Comparison of ENCODE assay signal across 27 cellular contexts in the genomic region with DNA sequence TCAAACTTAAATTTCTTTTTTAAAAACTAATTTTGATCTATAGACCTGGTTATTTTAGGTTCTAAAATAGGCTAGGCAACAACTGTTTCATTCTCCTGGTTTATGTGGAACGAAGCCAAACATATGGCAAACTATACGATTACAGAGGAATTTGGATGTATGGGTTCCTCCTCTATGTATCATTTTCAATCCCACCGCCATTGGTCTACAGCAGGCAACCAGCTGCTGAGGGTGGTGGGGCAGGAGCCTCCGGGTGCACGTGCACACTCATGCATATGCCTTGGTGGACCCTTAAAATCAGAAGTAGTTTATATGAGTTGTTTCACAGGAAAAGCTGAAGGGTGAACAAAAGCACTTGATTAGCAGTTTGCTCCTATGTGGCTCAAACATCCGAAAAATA.
DNase-seq lines count a peak whose midpoint lies in the region; ATAC-seq and TF ChIP-seq lines count a peak whose summit lies in the region.
"Had no signal": no experiment of that assay in that cellular context is flagged by ENCODE, and none has a peak within 500 bp of the region (broad histone marks: within the 10 kb centered on the region; RNA-seq: fewer than 3 reads in every experiment).

No MANE protein-coding gene starts in this region.

- peaks cover 30% of the 10 kb centered on the region for H3K4me1 ChIP-seq in rectal smooth muscle tissue (ENCODE audit: control insufficient read depth, insufficient read depth, low read length)
- H3K4me1 ChIP-seq: breast epithelium had no signal

- H3K27ac ChIP-seq in brain microvascular endothelial cell = peak overlapping the region; percentile 94
- peak overlapping the region; percentile 7 for H3K27ac ChIP-seq in rectal smooth muscle tissue (ENCODE audit: low read depth, low read length)
- H3K27ac ChIP-seq: parathyroid adenoma, spleen had no signal

- peaks cover 11% of the 10 kb centered on the region for H3K36me3 ChIP-seq in brain microvascular endothelial cell (replicated peaks)
- H3K36me3 ChIP-seq in rectal smooth muscle tissue (ENCODE audit: control insufficient read depth, insufficient read depth, low read length) = no peaks in the 10 kb centered on the region
- H3K36me3 ChIP-seq: BLaER1 treated with 17β-estradiol and CSF1 and Interleukin-3, amounts not matched to agents 10 nM and 100 nM; breast epithelium; gastrocnemius medialis; spleen had no signal

- H3K27me3 ChIP-seq in brain microvascular endothelial cell (replicated peaks) (no peaks in the 10 kb centered on the region), rectal smooth muscle tissue (ENCODE audit: control insufficient read depth, insufficient read depth, low read length) (no peaks in the 10 kb centered on the region)
- H3K27me3 ChIP-seq: BLaER1 treated with 17β-estradiol and CSF1 and Interleukin-3, amounts not matched to agents 10 nM and 100 nM; breast epithelium; dorsolateral prefrontal cortex; gastrocnemius medialis had no signal

- DNase-seq in DMS 273 treated with DMSO at 0.1 percent for 48 hours (lab: John Stamatoyannopoulos, UW) = peak; percentile 41
- DNase-seq in NCI-H1694 (lab: John Stamatoyannopoulos, UW) = peak; percentile 28
- no peak for DNase-seq in brain microvascular endothelial cell
- no peak for DNase-seq in DMS114 treated with DMSO at 0.1 percent for 48 hours (lab: John Stamatoyannopoulos, UW; ENCODE audit: unreplicated experiment)
- DNase-seq: activated CD4-positive, alpha-beta T cell treated with anti-CD3 and anti-CD28 coated beads, Interleukin-2, amount 10 ng/mL, durations not matched to agents 24 days and 14 days; activated CD8-positive, alpha-beta memory T cell treated with anti-CD3 and anti-CD28 coated beads for 24 hours; activated T-cell treated with anti-CD3 and anti-CD28 coated beads for 4 hours; amygdala; DND-41; dorsolateral prefrontal cortex; gastrocnemius medialis; GF-D8; hippocampal formation; KG1; NCI-H2029 treated with DMSO at 0.1 percent for 48 hours; NCI-H2227 treated with DMSO at 0.1 percent for 48 hours; NCI-H526 treated with DMSO at 0.1 percent for 48 hours; SHP77; spleen; stimulated activated CD4-positive, alpha-beta T cell treated with anti-CD3 and anti-CD28 coated beads, Interleukin-2, amount 100 ng/mL, for 24 hours had no signal

- no peak for ATAC-seq in HG02642 (IDR thresholded peaks at IDR 0.05; ENCODE audit: poor library complexity, unreplicated experiment)
- no peak for ATAC-seq in HG02938 (IDR thresholded peaks at IDR 0.05; ENCODE audit: unreplicated experiment)
- ATAC-seq: gastrocnemius medialis, WTC11 had no signal

- no peak for TF ChIP-seq CTCF in brain microvascular endothelial cell (IDR thresholded peaks at IDR 0.05; ENCODE audit: low read depth, low read length, missing control alignments)

- no peak overlapping the region for H3K9ac ChIP-seq in rectal smooth muscle tissue (ENCODE audit: low read length)
- H3K9ac ChIP-seq: BLaER1 treated with 17β-estradiol and CSF1 and Interleukin-3, amounts not matched to agents 10 nM and 100 nM; parathyroid adenoma had no signal

- H3K4me3 ChIP-seq in brain microvascular endothelial cell (ENCODE audit: low read depth, low read length) (no peak overlapping the region), rectal smooth muscle tissue (ENCODE audit: low read length) (no peak overlapping the region)
- H3K4me3 ChIP-seq: BLaER1 treated with 17β-estradiol and CSF1 and Interleukin-3, amounts not matched to agents 10 nM and 100 nM; breast epithelium; dorsolateral prefrontal cortex; gastrocnemius medialis; spleen had no signal

- in situ Hi-C loops in brain microvascular endothelial cell (cut with HindIII; ENCODE audit: low pct_ligation_motif_present, low sequenced_read_pairs) = no loop called here

Comparison
In these comparisons a context has a peak if more than half of its experiments do, and no peak if none do; other contexts are left out.
1. DNase-seq: peak in DMS 273 treated with DMSO at 0.1 percent for 48 hours (single experiment) and NCI-H1694 (single experiment); none in brain microvascular endothelial cell (single experiment) and DMS114 treated with DMSO at 0.1 percent for 48 hours (single experiment).